Comparison of ENCODE assay signal across 14 cellular contexts in genomic region chr1:151435174-151435573, GRCh38. TPM values are rescaled to one million over a fixed set of nuclear protein-coding genes. Genes with fewer than 3 reads are reported as not detected.
DNase-seq lines count a peak whose midpoint lies in the region; ATAC-seq and TF ChIP-seq lines count a peak whose summit lies in the region.
"Had no signal": no experiment of that assay in that cellular context is flagged by ENCODE, and none has a peak within 500 bp of the region (broad histone marks: within the 10 kb centered on the region; RNA-seq: fewer than 3 reads in every experiment).

No MANE protein-coding gene starts in this region.

- H3K9me3 ChIP-seq in adipocyte (ENCODE audit: control insufficient read depth, low read length) = no peaks in the 10 kb centered on the region
- H3K9me3 ChIP-seq: Caco-2 had no signal

- H3K4me3 Mint-ChIP-seq in activated T-cell treated with anti-CD3 and anti-CD28 coated beads, Interleukin-2, amount 50 U/mL, for 72 hours = no peak overlapping the region
- H3K4me3 Mint-ChIP-seq in stimulated activated memory B cell treated with anti-CD40 and anti-IgM and Interleukin-4, amounts not matched to agents 10 μg/mL and 1 μg/mL and 100 μg/mL, for 72 hours = no peak overlapping the region
- no peak overlapping the region for H3K4me3 Mint-ChIP-seq in osteocyte (ENCODE audit: unreplicated experiment)
- H3K4me3 Mint-ChIP-seq: CD14-positive monocyte had no signal

- H3K4me3 ChIP-seq in adipocyte (ENCODE audit: low read length) (no peak overlapping the region), fibroblast of villous mesenchyme (ENCODE audit: low read depth, low read length) (no peak overlapping the region)

- peaks cover 17% of the 10 kb centered on the region for H3K4me1 ChIP-seq in adipocyte (ENCODE audit: control insufficient read depth, insufficient read depth, low read length)
- H3K4me1 ChIP-seq: Caco-2 had no signal

- no peaks in the 10 kb centered on the region for H3K27me3 Mint-ChIP-seq in activated T-cell treated with anti-CD3 and anti-CD28 coated beads, Interleukin-2, amount 50 U/mL, for 72 hours (ENCODE audit: low read depth)
- H3K27me3 Mint-ChIP-seq in stimulated activated memory B cell treated with anti-CD40 and anti-IgM and Interleukin-4, amounts not matched to agents 10 μg/mL and 1 μg/mL and 100 μg/mL, for 72 hours = no peaks in the 10 kb centered on the region
- no peaks in the 10 kb centered on the region for H3K27me3 Mint-ChIP-seq in osteocyte (ENCODE audit: unreplicated experiment)

- H3K9ac ChIP-seq in adipocyte (ENCODE audit: low read length) = no peak overlapping the region

- no peaks in the 10 kb centered on the region for H3K9me3 Mint-ChIP-seq in activated T-cell treated with anti-CD3 and anti-CD28 coated beads, Interleukin-2, amount 50 U/mL, for 72 hours
- no peaks in the 10 kb centered on the region for H3K9me3 Mint-ChIP-seq in stimulated activated memory B cell treated with anti-CD40 and anti-IgM and Interleukin-4, amounts not matched to agents 10 μg/mL and 1 μg/mL and 100 μg/mL, for 72 hours
- no peaks in the 10 kb centered on the region for H3K9me3 Mint-ChIP-seq in osteocyte (ENCODE audit: unreplicated experiment)
- H3K9me3 Mint-ChIP-seq: CD14-positive monocyte had no signal

- peak overlapping the region; percentile 88 for H3K27ac Mint-ChIP-seq in activated T-cell treated with anti-CD3 and anti-CD28 coated beads, Interleukin-2, amount 50 U/mL, for 72 hours
- peak overlapping the region; percentile 60 for H3K27ac Mint-ChIP-seq in stimulated activated memory B cell treated with anti-CD40 and anti-IgM and Interleukin-4, amounts not matched to agents 10 μg/mL and 1 μg/mL and 100 μg/mL, for 72 hours
- H3K27ac Mint-ChIP-seq in osteocyte (ENCODE audit: unreplicated experiment) = no peak overlapping the region

- ATAC-seq in activated T-cell treated with anti-CD3 and anti-CD28 coated beads, Interleukin-2, amount 50 U/mL, for 72 hours (replicated peaks in 1 of 2) = no peak
- no peak for ATAC-seq in stimulated activated memory B cell treated with anti-CD40 and anti-IgM and Interleukin-4, amounts not matched to agents 10 μg/mL and 1 μg/mL and 100 μg/mL, for 72 hours
- ATAC-seq: HCT116 had no signal

- H3K27me3 ChIP-seq in adipocyte (replicated peaks; ENCODE audit: control insufficient read depth, insufficient read depth, low read length) = no peaks in the 10 kb centered on the region

- H3K4me1 Mint-ChIP-seq in activated T-cell treated with anti-CD3 and anti-CD28 coated beads, Interleukin-2, amount 50 U/mL, for 72 hours (ENCODE audit: low read depth) = peaks cover 44% of the 10 kb centered on the region
- peaks cover 34% of the 10 kb centered on the region for H3K4me1 Mint-ChIP-seq in stimulated activated memory B cell treated with anti-CD40 and anti-IgM and Interleukin-4, amounts not matched to agents 10 μg/mL and 1 μg/mL and 100 μg/mL, for 72 hours
- peaks cover 9% of the 10 kb centered on the region for H3K4me1 Mint-ChIP-seq in osteocyte (ENCODE audit: unreplicated experiment)

- TF ChIP-seq CTCF in fibroblast of villous mesenchyme (IDR thresholded peaks at IDR 0.05; ENCODE audit: insufficient read depth, low read depth, low read length) (no peak), osteocyte (IDR thresholded peaks at IDR 0.05) (no peak)

- H3K36me3 ChIP-seq in adipocyte (ENCODE audit: control insufficient read depth, insufficient read depth, low read length, severe bottlenecking) = peaks cover 17% of the 10 kb centered on the region

- H3K36me3 Mint-ChIP-seq in activated T-cell treated with anti-CD3 and anti-CD28 coated beads, Interleukin-2, amount 50 U/mL, for 72 hours (ENCODE audit: insufficient read depth in 2 of 2) = peaks cover 1 to 8% of the 10 kb centered on the region in 2 donors
- H3K36me3 Mint-ChIP-seq in stimulated activated memory B cell treated with anti-CD40 and anti-IgM and Interleukin-4, amounts not matched to agents 10 μg/mL and 1 μg/mL and 100 μg/mL, for 72 hours = peaks cover 13% of the 10 kb centered on the region
- H3K36me3 Mint-ChIP-seq in osteocyte (ENCODE audit: unreplicated experiment) = peaks cover 2% of the 10 kb centered on the region

- no peak for DNase-seq in activated T-cell treated with anti-CD3 and anti-CD28 coated beads, Interleukin-2, amount 50 U/mL, for 72 hours
- DNase-seq in activated T-cell treated with anti-CD3 and anti-CD28 coated beads, Interleukin-2, amount 50 U/mL, for 48 hours = no peak
- DNase-seq in adipocyte (ENCODE audit: low read depth) (peak; percentile 35), fibroblast of villous mesenchyme (ENCODE audit: low read depth) (peak; percentile 22), RKO (ENCODE audit: low spot score) (no peak), osteocyte (ENCODE audit: extremely low spot score, unreplicated experiment) (no peak), NCI-H524 treated with DMSO at 0.1 percent for 48 hours (lab: John Stamatoyannopoulos, UW) (no peak)
- DNase-seq: Caco-2, NCI-H146, NCI-H345, SHP77 had no signal

RNA-seq across cellular contexts. Expression of gene POGZ, which starts 24.1 kb away (rescaled TPM):
- total RNA-seq in activated T-cell treated with anti-CD3 and anti-CD28 coated beads, Interleukin-2, amount 50 U/mL, for 72 hours = 100 to 1,000 TPM; 116 to 140 TPM
- total RNA-seq in fibroblast of villous mesenchyme = 28.0 and 31.1 TPM in 2 replicates
- total RNA-seq in osteocyte = 105 and 107 TPM in 2 replicates

RNA-seq across cellular contexts. Expression of gene PSMB4, which starts 35.8 kb away (rescaled TPM):
- 100 to 1,000 TPM; 297 to 301 TPM for total RNA-seq in activated T-cell treated with anti-CD3 and anti-CD28 coated beads, Interleukin-2, amount 50 U/mL, for 72 hours
- total RNA-seq in fibroblast of villous mesenchyme (427 and 490 TPM in 2 replicates), osteocyte (272 and 280 TPM in 2 replicates)

Comparison
In these comparisons a context has a peak if more than half of its experiments do, and no peak if none do; other contexts are left out.
1. DNase-seq: peak in adipocyte (single experiment) and fibroblast of villous mesenchyme (single experiment); none in activated T-cell treated with anti-CD3 and anti-CD28 coated beads, Interleukin-2, amount 50 U/mL, for 72 hours (0 of 2), activated T-cell treated with anti-CD3 and anti-CD28 coated beads, Interleukin-2, amount 50 U/mL, for 48 hours (0 of 2), RKO (single experiment), osteocyte (single experiment) and NCI-H524 treated with DMSO at 0.1 percent for 48 hours (single experiment).